ENCODE assay signal across 8 cellular contexts in genomic region chr2:209525834-209526281, GRCh38.
A peak's percentile ranks its signal among the peaks of the same experiment; 100 is the strongest.
DNase-seq lines count a peak whose midpoint lies in the region; ATAC-seq and TF ChIP-seq lines count a peak whose summit lies in the region.

No MANE protein-coding gene starts in this region.

- ATAC-seq in HG03558 (IDR thresholded peaks at IDR 0.05; ENCODE audit: extremely low read depth, unreplicated experiment) = peak; percentile 27
- ATAC-seq in body of pancreas = peak; percentile 45

- H3K4me1 ChIP-seq in body of pancreas = peaks cover 14% of the 10 kb centered on the region

- no peak overlapping the region for H3K4me3 ChIP-seq in body of pancreas

- H3K4me1 Mint-ChIP-seq in nephron = peaks cover 21% of the 10 kb centered on the region

- H3K4me3 Mint-ChIP-seq in nephron = peak overlapping the region; percentile 35 to 57 (median 36)

- H3K36me3 Mint-ChIP-seq in nephron (ENCODE audit: low read depth) = no peaks in the 10 kb centered on the region

- intact Hi-C loops in body of pancreas (cut with DNase I) = no loop called here

- H3K9me3 Mint-ChIP-seq in nephron = no peaks in the 10 kb centered on the region

- peak overlapping the region; percentile 78 to 90 (median 84) for H3K27ac Mint-ChIP-seq in nephron

- no peak for TF ChIP-seq POLR2A in body of pancreas (IDR thresholded peaks at IDR 0.05)

- H3K9me3 ChIP-seq in body of pancreas = no peaks in the 10 kb centered on the region

- DNase-seq in EL = peak; percentile 89
- no peak for DNase-seq in body of pancreas
- DNase-seq in anterior cingulate cortex (lab: John Stamatoyannopoulos, UW) = no peak
- no peak for DNase-seq in activated naive CD4-positive, alpha-beta T cell (lab: John Stamatoyannopoulos, UW)
- no peak for DNase-seq in T1000 (lab: John Stamatoyannopoulos, UW)
- DNase-seq in mesenteric fat pad (ENCODE audit: low spot score) = no peak

- H3K27ac ChIP-seq in body of pancreas = peak overlapping the region in 3 of 4 donors; percentile 10 to 72 (median 35)

- H3K36me3 ChIP-seq in body of pancreas (replicated peaks in 1 of 2; ENCODE audit: insufficient read depth in 1 of 2, low read depth in 2 of 2) = no peaks in the 10 kb centered on the region

- TF ChIP-seq CTCF in body of pancreas (IDR thresholded peaks at IDR 0.05) = no peak
- TF ChIP-seq CTCF in nephron (IDR thresholded peaks at IDR 0.05; ENCODE audit: unreplicated experiment in 3 of 3) = no peak

- peaks cover 3% of the 10 kb centered on the region for H3K27me3 Mint-ChIP-seq in nephron (ENCODE audit: low read depth)

- no peaks in the 10 kb centered on the region for H3K27me3 ChIP-seq in body of pancreas
